Comparison of ENCODE assay signal across 8 cellular contexts in genomic region chr20:45346291-45346718, GRCh38. TPM values are rescaled to one million over a fixed set of nuclear protein-coding genes. Genes with fewer than 3 reads are reported as not detected.
A peak's percentile ranks its signal among the peaks of the same experiment; 100 is the strongest.
DNase-seq lines count a peak whose midpoint lies in the region; ATAC-seq, FAIRE-seq and TF ChIP-seq lines count a peak whose summit lies in the region.

No MANE protein-coding gene starts in this region.

- H2AK5ac ChIP-seq in trophoblast cell (ENCODE audit: low read length), result peak overlapping the region; percentile 31

- ATAC-seq in GM18861 (IDR thresholded peaks at IDR 0.05; ENCODE audit: unreplicated experiment), result no peak
- no peak for ATAC-seq in GM18520 (IDR thresholded peaks at IDR 0.05; ENCODE audit: unreplicated experiment)

- H4K12ac ChIP-seq in trophoblast cell (ENCODE audit: low read depth, low read length), result no peak overlapping the region

- peaks cover 37% of the 10 kb centered on the region for H3K79me2 ChIP-seq in trophoblast cell (ENCODE audit: control insufficient read depth, insufficient read depth, low read length, poor library complexity)

- in situ Hi-C loops in GM13976 (cut with MboI; ENCODE audit: low sequenced_read_pairs, unreplicated experiment), result no loop called here

- no peaks in the 10 kb centered on the region for H3K9me3 ChIP-seq in trophoblast cell (ENCODE audit: insufficient read depth, low read depth, low read length)

- DNase-seq in CMK (ENCODE audit: low read depth) (peak; percentile 79), RCC 7860 (ENCODE audit: low spot score) (peak; percentile 53), epithelial cell of proximal tubule (ENCODE audit: low read depth) (no peak), trophoblast cell (peak; percentile 45 to 49), HK-2 (ENCODE audit: unreplicated experiment) (no peak), GM13976 (ENCODE audit: low spot score) (no peak)

- peak overlapping the region; percentile 40 for H2BK120ac ChIP-seq in trophoblast cell (ENCODE audit: insufficient read depth, low read length, poor library complexity)

- H3K4me3 ChIP-seq in epithelial cell of proximal tubule (ENCODE audit: low read depth, low read length), result peak overlapping the region; percentile 97
- H3K4me3 ChIP-seq in trophoblast cell (ENCODE audit: low read depth, low read length), result peak overlapping the region; percentile 1

- peak overlapping the region; percentile 23 for H3K18ac ChIP-seq in trophoblast cell (ENCODE audit: low read length)

- peak overlapping the region; percentile 18 for H4K8ac ChIP-seq in trophoblast cell (ENCODE audit: low read depth, low read length)

- peak overlapping the region; percentile 73 for H3K4me2 ChIP-seq in trophoblast cell (ENCODE audit: low read length)

- no peak for FAIRE-seq in RCC 7860 (lab: Jason Lieb, UNC)

- peak overlapping the region; percentile 97 for H3K27ac ChIP-seq in trophoblast cell (ENCODE audit: low read depth, low read length)

- H3K4me1 ChIP-seq in trophoblast cell (ENCODE audit: control insufficient read depth in 1 of 2, insufficient read depth in 2 of 2, low read length in 2 of 2), result peaks cover 35 to 52% of the 10 kb centered on the region in 2 experiments

- H3K23ac ChIP-seq in trophoblast cell (ENCODE audit: low read length), result no peak overlapping the region

- no peaks in the 10 kb centered on the region for H3K36me3 ChIP-seq in trophoblast cell (ENCODE audit: control insufficient read depth in 1 of 2, insufficient read depth in 2 of 2, low read length in 2 of 2)

- H2AFZ ChIP-seq in trophoblast cell (ENCODE audit: insufficient read depth, low read length, poor library complexity), result no peak overlapping the region

- H3K14ac ChIP-seq in trophoblast cell (ENCODE audit: low read length), result peak overlapping the region; percentile 61

- H2BK5ac ChIP-seq in trophoblast cell (ENCODE audit: low read depth, low read length, poor library complexity), result peak overlapping the region; percentile 10

- H3K27me3 ChIP-seq in trophoblast cell (ENCODE audit: insufficient read depth, low read length), result no peaks in the 10 kb centered on the region

- peak overlapping the region; percentile 8 for H4K91ac ChIP-seq in trophoblast cell (ENCODE audit: low read depth, low read length)

- H3K79me1 ChIP-seq in trophoblast cell (ENCODE audit: low read length), result peaks cover 55% of the 10 kb centered on the region

- peak overlapping the region; percentile 34 for H2BK12ac ChIP-seq in trophoblast cell (ENCODE audit: low read length)

- peak overlapping the region; percentile 13 for H3K4ac ChIP-seq in trophoblast cell (ENCODE audit: low read depth, low read length)

- TF ChIP-seq CTCF in epithelial cell of proximal tubule (conservative IDR thresholded peaks at IDR 0.05; ENCODE audit: low read depth, low read length), result no peak
- no peak for TF ChIP-seq CTCF in GM13976 (IDR thresholded peaks at IDR 0.05; ENCODE audit: borderline replicate concordance, control extremely low read depth, extremely low read depth, insufficient read depth, missing control alignments)

- H3K9ac ChIP-seq in trophoblast cell (ENCODE audit: low read length), result no peak overlapping the region

- no CpG with 5 or more reads among the region's 3 CpGs for WGBS in trophoblast cell (ENCODE audit: extremely low coverage, insufficient coverage, insufficient read length)

RNA-seq across cellular contexts. Expression of gene SDC4, which starts 1.9 kb away (rescaled TPM):
- 153 and 239 TPM in 2 replicates for total RNA-seq in epithelial cell of proximal tubule
- polyA plus RNA-seq in trophoblast cell (2013), result 89.9 and 90.3 TPM in 2 replicates

RNA-seq across cellular contexts. Expression of gene SYS1, which starts 16.7 kb away (rescaled TPM):
- 22.6 and 30.3 TPM in 2 replicates for total RNA-seq in epithelial cell of proximal tubule
- polyA plus RNA-seq in trophoblast cell (2013), result 14.7 and 15.0 TPM in 2 replicates

RNA-seq across cellular contexts. Expression of gene TP53TG5, which starts 31.8 kb away (rescaled TPM):
- total RNA-seq in epithelial cell of proximal tubule, result not detected in 2 replicates
- polyA plus RNA-seq in trophoblast cell (2013), result not detected in 2 replicates

RNA-seq across cellular contexts. Expression of gene MATN4, which starts 38.2 kb away (rescaled TPM):
- not detected in 2 replicates for total RNA-seq in epithelial cell of proximal tubule
- polyA plus RNA-seq in trophoblast cell (2013), result 0.10 and 0.12 TPM in 2 replicates

RNA-seq across cellular contexts. Expression of gene RBPJL, which starts 39.7 kb away (rescaled TPM):
- not detected in 2 replicates for total RNA-seq in epithelial cell of proximal tubule
- polyA plus RNA-seq in trophoblast cell (2013), result not detected in 2 replicates

Comparison
In these comparisons a context has a peak if more than half of its experiments do, and no peak if none do; other contexts are left out.
1. DNase-seq: peak in CMK (single experiment), RCC 7860 (single experiment) and trophoblast cell (2 of 2); none in epithelial cell of proximal tubule (single experiment), HK-2 (single experiment) and GM13976 (single experiment).